In the genomic region with DNA sequence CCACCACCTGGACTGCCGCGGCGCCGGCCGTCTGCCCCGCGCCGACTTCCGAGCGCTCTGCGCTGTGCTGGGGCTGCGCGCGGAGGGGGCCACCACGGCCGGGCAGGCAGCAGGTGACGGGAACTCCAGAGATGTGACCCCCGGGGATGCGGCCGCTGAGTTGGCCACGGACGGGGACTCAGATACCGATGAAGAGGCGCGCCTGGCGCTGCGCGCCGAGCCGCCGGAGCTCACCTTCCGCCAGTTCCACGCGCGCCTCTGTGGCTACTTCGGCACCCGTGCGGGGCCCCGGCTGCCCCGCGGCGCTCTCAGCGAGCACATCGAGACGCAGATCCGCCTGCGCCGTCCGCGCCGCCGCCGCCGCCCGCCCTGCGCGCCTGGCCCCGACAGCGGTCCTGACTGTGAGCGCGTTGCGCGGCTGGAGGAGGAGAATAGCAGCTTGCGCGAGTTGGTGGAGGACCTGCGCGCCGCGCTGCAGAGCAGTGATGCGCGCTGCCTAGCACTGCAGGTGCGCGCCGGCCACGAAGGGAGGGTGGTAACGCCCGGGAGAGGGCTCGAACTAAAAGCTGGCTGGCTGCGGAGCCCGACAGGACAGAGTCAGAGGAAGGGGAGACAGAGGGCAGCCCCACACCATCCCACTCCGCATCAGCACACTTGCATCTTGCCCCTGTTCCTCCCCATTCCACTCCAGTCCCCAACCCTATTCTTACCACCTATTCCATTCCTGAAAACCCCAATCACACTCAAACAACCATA, we compare ENCODE assay signal across 8 cellular contexts. TPM values are rescaled to one million over a fixed set of nuclear protein-coding genes. Genes with fewer than 3 reads are reported as not detected.
DNase-seq lines count a peak whose midpoint lies in the region; ATAC-seq and TF ChIP-seq lines count a peak whose summit lies in the region.

No MANE protein-coding gene starts in this region.

- CTCF ChIA-PET in CD8-positive, alpha-beta T cell (lab: Charles Lee), result interaction anchor here (1.2 to 7.1 kb wide), 4 partner anchors 8 to 50 kb away, joined by 3 to 117 read pairs (median 23); partner anchors contain the start of gene CFAP92

- H3K36me3 Mint-ChIP-seq in CD8-positive, alpha-beta T cell, result no peaks in the 10 kb centered on the region
- peaks cover 0 to 2% (median 0%) of the 10 kb centered on the region in 3 donors for H3K36me3 Mint-ChIP-seq in naive thymus-derived CD8-positive, alpha-beta T cell

- TF ChIP-seq CTCF in CD8-positive, alpha-beta T cell (IDR thresholded peaks at IDR 0.05), result no peak
- no peak for TF ChIP-seq CTCF in dorsolateral prefrontal cortex (IDR thresholded peaks at IDR 0.05 in 54 of 56, conservative IDR thresholded peaks at IDR 0.05 in 2 of 56; ENCODE audit: low read depth in 1 of 56, partially characterized antibody in 56 of 56)

- POLR2A ChIA-PET in CD8-positive, alpha-beta T cell (lab: Charles Lee), result interaction anchor here (0.7 to 4.8 kb wide), 2 partner anchors 14 to 25 kb away, joined by 3 to 47 read pairs; no protein-coding TSS in a partner anchor
- POLR2A ChIA-PET in naive thymus-derived CD8-positive, alpha-beta T cell (lab: Charles Lee), result interaction anchor here (1.0 to 16.3 kb wide), 7 partner anchors 8 to 120 kb away, joined by 3 to 257 read pairs (median 11); partner anchors contain the start of genes CFAP92 and RAB43

- peaks cover 47% of the 10 kb centered on the region for H3K4me1 Mint-ChIP-seq in CD8-positive, alpha-beta T cell (ENCODE audit: low read depth)
- peaks cover 28 to 60% (median 57%) of the 10 kb centered on the region in 4 donors for H3K4me1 Mint-ChIP-seq in naive thymus-derived CD8-positive, alpha-beta T cell

- peaks cover 21% of the 10 kb centered on the region for H3K27me3 Mint-ChIP-seq in CD8-positive, alpha-beta T cell (ENCODE audit: low read depth)
- peaks cover 8 to 27% (median 17%) of the 10 kb centered on the region in 5 donors for H3K27me3 Mint-ChIP-seq in naive thymus-derived CD8-positive, alpha-beta T cell

- H3K4me3 Mint-ChIP-seq in CD8-positive, alpha-beta T cell, result peak overlapping the region; percentile 70
- H3K4me3 Mint-ChIP-seq in naive thymus-derived CD8-positive, alpha-beta T cell, result peak overlapping the region; percentile 65 to 91 (median 78)

- intact Hi-C loops in CD8-positive, alpha-beta T cell (cut with DNase I, micrococcal nuclease), result no loop called here
- intact Hi-C loops in dorsolateral prefrontal cortex (cut with DNase I), result no loop called here

- H3K4me1 ChIP-seq in CD8-positive, alpha-beta T cell (ENCODE audit: insufficient read depth, low read length), result peaks cover 47% of the 10 kb centered on the region
- peaks cover 14% of the 10 kb centered on the region for H3K4me1 ChIP-seq in NT2/D1 (ENCODE audit: insufficient read depth, insufficient read length)

- H3K27me3 ChIP-seq in CD8-positive, alpha-beta T cell (ENCODE audit: insufficient read depth, low read length), result peaks cover 5% of the 10 kb centered on the region
- H3K27me3 ChIP-seq in NT2/D1 (ENCODE audit: insufficient read depth, insufficient read length) (peaks cover 73% of the 10 kb centered on the region), dorsolateral prefrontal cortex (peaks cover 0 to 60% (median 39%) of the 10 kb centered on the region in 45 donors)

- H3K9me3 Mint-ChIP-seq in CD8-positive, alpha-beta T cell, result no peaks in the 10 kb centered on the region
- no peaks in the 10 kb centered on the region for H3K9me3 Mint-ChIP-seq in naive thymus-derived CD8-positive, alpha-beta T cell

- peak in 1 of 7 experiments; percentile 12 for DNase-seq in CD8-positive, alpha-beta T cell
- no peak for DNase-seq in NT2/D1 (ENCODE audit: low read depth, low spot score)
- DNase-seq in dorsolateral prefrontal cortex, result peak in 2 of 10 donors; percentile 14 to 40
- DNase-seq in naive thymus-derived CD8-positive, alpha-beta T cell, result peak in 6 of 10 donors; percentile 34 to 62 (median 40)
- no peak for DNase-seq in kidney glomerular epithelial cell (lab: John Stamatoyannopoulos, UW)

- no peaks in the 10 kb centered on the region for H3K9me3 ChIP-seq in CD8-positive, alpha-beta T cell (ENCODE audit: low read length)
- H3K9me3 ChIP-seq in NT2/D1 (ENCODE audit: insufficient read depth, low read length), result no peaks in the 10 kb centered on the region

- peak overlapping the region; percentile 68 for H3K9ac ChIP-seq in NT2/D1 (ENCODE audit: insufficient read length, low read depth)

- H3K27ac ChIP-seq in CD8-positive, alpha-beta T cell (ENCODE audit: low read depth, low read length), result no peak overlapping the region
- H3K27ac ChIP-seq in dorsolateral prefrontal cortex, result peak overlapping the region in 5 of 59 donors; percentile 23 to 79 (median 36)

- no peak overlapping the region for H3K27ac Mint-ChIP-seq in CD8-positive, alpha-beta T cell
- H3K27ac Mint-ChIP-seq in naive thymus-derived CD8-positive, alpha-beta T cell, result peak overlapping the region in 4 of 10 donors; percentile 34 to 80 (median 49)

- no peaks in the 10 kb centered on the region for H3K36me3 ChIP-seq in CD8-positive, alpha-beta T cell (ENCODE audit: insufficient read depth, low read length)
- H3K36me3 ChIP-seq in NT2/D1 (ENCODE audit: insufficient read depth, insufficient read length, low read length), result no peaks in the 10 kb centered on the region

- peak overlapping the region; percentile 43 for H3K4me3 ChIP-seq in CD8-positive, alpha-beta T cell (ENCODE audit: low read depth, low read length)
- H3K4me3 ChIP-seq in NT2/D1 (ENCODE audit: insufficient read length, low read depth) (peak overlapping the region; percentile 59), dorsolateral prefrontal cortex (peak overlapping the region; percentile 10 to 66 (median 49))

- ATAC-seq in CD8-positive, alpha-beta T cell, result peak; percentile 39
- peak; percentile 46 to 50 for ATAC-seq in naive thymus-derived CD8-positive, alpha-beta T cell
- ATAC-seq in GM21526 (IDR thresholded peaks at IDR 0.05; ENCODE audit: low FRiP score, unreplicated experiment) (no peak), HG03439 (IDR thresholded peaks at IDR 0.05; ENCODE audit: unreplicated experiment) (no peak), HG02885 (IDR thresholded peaks at IDR 0.05; ENCODE audit: poor library complexity, unreplicated experiment) (no peak)

RNA-seq across cellular contexts. Expression of gene EFCC1, which starts 0.9 kb away (rescaled TPM):
- total RNA-seq in CD8-positive, alpha-beta T cell, result under 1 TPM; 0.17 to 0.24 TPM
- 1 to 10 TPM in 98 of 120 experiments, under 1 TPM in 22; 0.59 to 4.3 (median 1.5) TPM for total RNA-seq in dorsolateral prefrontal cortex
- total RNA-seq in naive thymus-derived CD8-positive, alpha-beta T cell, result under 1 TPM; 0.52 to 0.69 TPM
- polyA plus RNA-seq in naive thymus-derived CD8-positive, alpha-beta T cell, result under 1 TPM; 0.21 to 0.47 (median 0.32) TPM

RNA-seq across cellular contexts. Expression of gene CFAP92, which starts 8.1 kb away (rescaled TPM):
- total RNA-seq in CD8-positive, alpha-beta T cell, result under 1 TPM; 0.60 to 0.75 TPM
- 10 to 100 TPM in 18 of 120 experiments, 1 to 10 TPM in 102; 1.7 to 13.7 (median 6.6) TPM for total RNA-seq in dorsolateral prefrontal cortex
- 1 to 10 TPM; 1.7 to 2.0 TPM for total RNA-seq in naive thymus-derived CD8-positive, alpha-beta T cell
- polyA plus RNA-seq in naive thymus-derived CD8-positive, alpha-beta T cell, result under 1 TPM; 0.18 to 0.23 (median 0.20) TPM

RNA-seq across cellular contexts. Expression of gene GP9, which starts 58.6 kb away (rescaled TPM):
- not detected for total RNA-seq in CD8-positive, alpha-beta T cell
- under 1 TPM in 1 of 120 experiments, not detected in 119; 0.74 TPM for total RNA-seq in dorsolateral prefrontal cortex
- not detected for total RNA-seq in naive thymus-derived CD8-positive, alpha-beta T cell
- not detected for polyA plus RNA-seq in naive thymus-derived CD8-positive, alpha-beta T cell

Comparison
In these comparisons a context has a peak if more than half of its experiments do, and no peak if none do; other contexts are left out.
1. ATAC-seq: peak in CD8-positive, alpha-beta T cell (single experiment) and naive thymus-derived CD8-positive, alpha-beta T cell (2 of 2); none in GM21526 (single experiment), HG03439 (single experiment) and HG02885 (single experiment).
2. DNase-seq: peak in naive thymus-derived CD8-positive, alpha-beta T cell (6 of 10); none in NT2/D1 (single experiment) and kidney glomerular epithelial cell (single experiment).
3. Peak in every context shown above with its lines, with median percentiles within 50 percentile points of each other: H3K4me3 ChIP-seq.